ENCODE assay signal across 8 cellular contexts in the genomic region with DNA sequence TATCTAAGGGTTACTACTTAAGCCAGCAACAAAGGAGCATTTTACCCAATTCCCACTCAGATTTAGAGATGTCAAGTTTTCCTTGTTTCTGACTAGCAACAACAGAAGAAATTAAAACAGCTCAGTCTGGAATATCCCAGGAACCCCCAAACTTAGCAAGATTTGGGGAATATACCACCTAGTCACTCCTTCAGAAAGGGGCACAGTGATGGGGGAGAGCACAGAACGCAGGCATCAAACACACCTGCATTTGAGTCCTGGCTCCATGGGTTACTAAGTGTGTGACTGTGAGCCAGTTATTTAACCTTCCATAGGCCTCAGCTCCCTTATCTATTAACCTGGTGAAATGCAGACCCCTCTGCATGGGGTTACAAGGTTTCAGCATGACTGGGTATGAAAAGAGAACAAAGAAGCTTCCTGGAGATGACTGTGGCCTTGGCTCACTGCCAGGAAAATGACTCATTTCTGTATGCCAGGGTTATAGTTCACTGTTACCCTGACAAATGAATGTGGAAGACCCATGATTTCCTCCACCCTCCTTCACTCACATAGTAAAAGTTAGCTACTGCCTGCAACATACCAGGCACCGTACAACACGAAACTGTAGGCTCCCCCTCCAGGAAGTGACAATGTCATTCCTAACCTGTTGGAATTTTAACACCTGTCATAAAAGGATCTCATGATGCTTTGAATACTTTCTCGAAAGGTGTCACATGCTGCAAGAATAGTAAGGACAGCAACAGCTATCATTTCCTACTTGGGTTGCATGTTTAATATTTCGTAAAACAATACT.
DNase-seq lines count a peak whose midpoint lies in the region; ATAC-seq, FAIRE-seq and TF ChIP-seq lines count a peak whose summit lies in the region.

No MANE protein-coding gene starts in this region.

- ATAC-seq in GM19452 (IDR thresholded peaks at IDR 0.05; ENCODE audit: unreplicated experiment): peak; percentile 97
- ATAC-seq in HG03457 (IDR thresholded peaks at IDR 0.05; ENCODE audit: unreplicated experiment): peak; percentile 97
- ATAC-seq in esophagus mucosa: peak; percentile 80
- ATAC-seq in pancreas: peak; percentile 82 to 90 (median 84)
- peak; percentile 55 for ATAC-seq in upper lobe of right lung

- intact Hi-C loops in pancreas (cut with DNase I): no loop called here
- intact Hi-C loops in upper lobe of right lung (cut with DNase I): no loop called here

- DNase-seq in CD1c-positive myeloid dendritic cell (ENCODE audit: extremely low spot score) (peak; percentile 88), NCI-H526 (lab: John Stamatoyannopoulos, UW) (peak; percentile 32 to 43), pancreas (peak in 5 of 6 donors; percentile 63 to 77 (median 69)), upper lobe of right lung (no peak)
- DNase-seq in activated CD4-positive, alpha-beta T cell treated with anti-CD3 and anti-CD28 coated beads, Interleukin-2, amount 50 U/mL, for 4 hours: peak; percentile 67

- 57 to 65% methylated on average over 5 of the region's 5 CpGs for WGBS in pancreas, 2 donors

- H3K4me3 ChIP-seq in pancreas: no peak overlapping the region
- H3K4me3 ChIP-seq in upper lobe of right lung: no peak overlapping the region

- FAIRE-seq in pancreas (lab: Jason Lieb, UNC): no peak

- H3K27me3 ChIP-seq in pancreas (no peaks in the 10 kb centered on the region), upper lobe of right lung (no peaks in the 10 kb centered on the region)

- H3K27ac ChIP-seq in pancreas (peak overlapping the region; percentile 5 to 77 (median 56)), upper lobe of right lung (no peak overlapping the region)

- H3K9me3 ChIP-seq in pancreas (no peaks in the 10 kb centered on the region), upper lobe of right lung (no peaks in the 10 kb centered on the region)

- TF ChIP-seq CTCF in pancreas (IDR thresholded peaks at IDR 0.05): no peak
- no peak for TF ChIP-seq CTCF in upper lobe of right lung (IDR thresholded peaks at IDR 0.05)

- H3K36me3 ChIP-seq in pancreas: no peaks in the 10 kb centered on the region
- H3K36me3 ChIP-seq in upper lobe of right lung: no peaks in the 10 kb centered on the region

- peaks cover 0 to 21% (median 9%) of the 10 kb centered on the region in 3 donors for H3K4me1 ChIP-seq in pancreas
- H3K4me1 ChIP-seq in upper lobe of right lung: peaks cover 23% of the 10 kb centered on the region
